Comparison of ENCODE assay signal across 12 cellular contexts in genomic region chr16:10121496-10121895, GRCh38.
DNase-seq lines count a peak whose midpoint lies in the region; TF ChIP-seq lines count a peak whose summit lies in the region.
"Had no signal": no experiment of that assay in that cellular context is flagged by ENCODE, and none has a peak within 500 bp of the region (broad histone marks: within the 10 kb centered on the region; RNA-seq: fewer than 3 reads in every experiment).

No MANE protein-coding gene starts in this region.

- no TSS peak for BruUV-seq in PC-9 (replicated peaks; lab: Mats Ljungman, UMichigan)

- H3K9ac ChIP-seq in muscle layer of colon (ENCODE audit: low read length) = no peak overlapping the region
- H3K9ac ChIP-seq in neuronal stem cell (ENCODE audit: low read depth, low read length, poor library complexity) = no peak overlapping the region

- no peak for TF ChIP-seq CTCF in BJ (IDR thresholded peaks at IDR 0.05; ENCODE audit: insufficient read depth, low read depth, low read length)
- TF ChIP-seq CTCF in PC-9 (conservative IDR thresholded peaks at IDR 0.05) = no peak

- no peak overlapping the region for H2BK12ac ChIP-seq in neuronal stem cell (ENCODE audit: low read length)

- H3K27ac ChIP-seq in PC-9 = no peak overlapping the region
- H3K27ac ChIP-seq in epithelial cell of prostate = no peak overlapping the region
- peak overlapping the region; percentile 48 for H3K27ac ChIP-seq in muscle layer of colon (ENCODE audit: low read depth, low read length)
- no peak overlapping the region for H3K27ac ChIP-seq in neuronal stem cell (replicated peaks; ENCODE audit: low read length)

- H3K79me1 ChIP-seq in neuronal stem cell (ENCODE audit: low read depth, low read length) = no peaks in the 10 kb centered on the region

- H3K79me2 ChIP-seq in PC-9 (ENCODE audit: low read depth) = no peaks in the 10 kb centered on the region

- H3K14ac ChIP-seq in neuronal stem cell (ENCODE audit: low read length) = no peak overlapping the region

- H2AFZ ChIP-seq in PC-9 (no peak overlapping the region), neuronal stem cell (ENCODE audit: low read length) (no peak overlapping the region)

- no peaks in the 10 kb centered on the region for H3F3A ChIP-seq in PC-9 (ENCODE audit: insufficient read depth, low read depth)

- H3K27me3 ChIP-seq in BJ (ENCODE audit: control insufficient read depth, insufficient read depth, low read length) = no peaks in the 10 kb centered on the region
- no peaks in the 10 kb centered on the region for H3K27me3 ChIP-seq in PC-9 (ENCODE audit: insufficient read depth, low read depth)
- H3K27me3 ChIP-seq in muscle layer of colon (ENCODE audit: control insufficient read depth in 1 of 2, insufficient read depth in 2 of 2, low read length in 2 of 2) = no peaks in the 10 kb centered on the region
- H3K27me3 ChIP-seq in neuronal stem cell (ENCODE audit: control insufficient read depth in 3 of 3, insufficient read depth in 3 of 3, low read depth in 1 of 3, low read length in 3 of 3) = no peaks in the 10 kb centered on the region

- no peak overlapping the region for H3K23ac ChIP-seq in neuronal stem cell (ENCODE audit: low read depth, low read length, poor library complexity)

- no peak overlapping the region for H2BK15ac ChIP-seq in neuronal stem cell (ENCODE audit: low read length)

- no peak overlapping the region for H2BK5ac ChIP-seq in neuronal stem cell (ENCODE audit: low read length)

- H3K9me2 ChIP-seq in PC-9 (ENCODE audit: insufficient read depth) = no peaks in the 10 kb centered on the region

- no CpG with 5 or more reads among the region's 2 CpGs for WGBS in neuronal stem cell (ENCODE audit: extremely low coverage in 2 of 2, insufficient read length in 2 of 2, insufficient replicate concordance in 1 of 2), 2 donors

- H3K18ac ChIP-seq in neuronal stem cell (ENCODE audit: low read length) = no peak overlapping the region

- H4K20me1 ChIP-seq in PC-9 (ENCODE audit: insufficient read depth) = no peaks in the 10 kb centered on the region

- H3K36me3 ChIP-seq in BJ (ENCODE audit: control insufficient read depth, insufficient read depth, low read length) = no peaks in the 10 kb centered on the region
- H3K36me3 ChIP-seq in PC-9 (ENCODE audit: low read depth) = no peaks in the 10 kb centered on the region
- H3K36me3 ChIP-seq in muscle layer of colon (ENCODE audit: insufficient read depth, low read length) = no peaks in the 10 kb centered on the region
- no peaks in the 10 kb centered on the region for H3K36me3 ChIP-seq in neuronal stem cell (replicated peaks in 1 of 2; ENCODE audit: control insufficient read depth in 2 of 2, insufficient read depth in 2 of 2, low read length in 2 of 2)

- peak overlapping the region; percentile 50 for H3K4me2 ChIP-seq in PC-9
- no peak overlapping the region for H3K4me2 ChIP-seq in neuronal stem cell (ENCODE audit: insufficient read depth, low read length, poor library complexity, severe bottlenecking)

- H3K9me3 ChIP-seq in PC-9 (ENCODE audit: insufficient read depth, low read depth) = no peaks in the 10 kb centered on the region
- H3K9me3 ChIP-seq in muscle layer of colon (ENCODE audit: low read length) = no peaks in the 10 kb centered on the region
- H3K9me3 ChIP-seq in neuronal stem cell (replicated peaks in 1 of 2; ENCODE audit: control insufficient read depth in 2 of 2, insufficient read depth in 1 of 2, low read depth in 1 of 2, low read length in 2 of 2) = no peaks in the 10 kb centered on the region

- no peak overlapping the region for H3K4ac ChIP-seq in neuronal stem cell (ENCODE audit: low read length)

- POLR2A ChIA-PET in BJ (lab: Charles Lee) (no interaction called here), PC-9 (lab: Charles Lee; ENCODE audit: unreplicated experiment) (no interaction called here)

- H2AK5ac ChIP-seq in neuronal stem cell (ENCODE audit: low read depth, low read length) = no peak overlapping the region

- H3K4me1 ChIP-seq in PC-9 (replicated peaks; ENCODE audit: insufficient read depth) = peaks cover 17% of the 10 kb centered on the region
- H3K4me1 ChIP-seq in muscle layer of colon (ENCODE audit: insufficient read depth, low read length) = peaks cover 13% of the 10 kb centered on the region
- H3K4me1 ChIP-seq in neuronal stem cell (ENCODE audit: control insufficient read depth in 2 of 2, insufficient read depth in 1 of 2, low read depth in 1 of 2, low read length in 2 of 2) = peaks cover 0 to 8% of the 10 kb centered on the region in 2 donors

- DNase-seq in BJ (ENCODE audit: low read depth) (peak; percentile 58), PC-9 (peak in 1 of 2 experiments; percentile 69), epithelial cell of prostate (ENCODE audit: low read depth, low spot score) (peak; percentile 36), DMS 273 (lab: John Stamatoyannopoulos, UW; ENCODE audit: unreplicated experiment) (no peak), neuronal stem cell (ENCODE audit: low spot score) (no peak)
- DNase-seq in effector CD8-positive, alpha-beta T cell (lab: John Stamatoyannopoulos, UW) = no peak
- no peak for DNase-seq in effector CD4-positive, alpha-beta T cell
- DNase-seq: activated B cell treated with CpG ODN at 0.5 μM for 24 hours; activated T-cell treated with anti-CD3 and anti-CD28 coated beads for 4 hours; effector memory CD4-positive, alpha-beta T cell; NCI-H69 had no signal

- H3K4me3 ChIP-seq in BJ (ENCODE audit: low read depth, low read length) (no peak overlapping the region), PC-9 (no peak overlapping the region), muscle layer of colon (ENCODE audit: low read depth in 1 of 2, low read length in 2 of 2) (no peak overlapping the region), neuronal stem cell (ENCODE audit: low read length in 2 of 2) (no peak overlapping the region)

- H4K91ac ChIP-seq in neuronal stem cell (ENCODE audit: low read depth, low read length, poor library complexity) = no peak overlapping the region

- intact Hi-C loops in PC-9 (cut with micrococcal nuclease; ENCODE audit: unreplicated experiment) = no loop called here

- no peak overlapping the region for H2BK120ac ChIP-seq in neuronal stem cell (ENCODE audit: low read depth, low read length)

- H4K8ac ChIP-seq in neuronal stem cell (ENCODE audit: low read depth, low read length) = no peak overlapping the region

- CTCF ChIA-PET in BJ (lab: Yijun Ruan, JAX) = interaction anchor here (1.3 to 1.6 kb wide), 2 partner anchors 35 to 46 kb away, joined by 3 to 6 read pairs; no protein-coding TSS in a partner anchor
- CTCF ChIA-PET in PC-9 (lab: Charles Lee) = no interaction called here

Comparison
In these comparisons a context has a peak if more than half of its experiments do, and no peak if none do; other contexts are left out.
1. DNase-seq: peak in BJ (single experiment) and epithelial cell of prostate (single experiment); none in DMS 273 (single experiment), effector CD8-positive, alpha-beta T cell (single experiment), effector CD4-positive, alpha-beta T cell (single experiment) and neuronal stem cell (single experiment).